Comparison of ENCODE assay signal across 15 cellular contexts in genomic region chr11:88330826-88331428, GRCh38.
"Had no signal": no experiment of that assay in that cellular context is flagged by ENCODE, and none has a peak within 500 bp of the region (broad histone marks: within the 10 kb centered on the region; RNA-seq: fewer than 3 reads in every experiment).

No MANE protein-coding gene starts in this region.

- H3K9me3 Mint-ChIP-seq: endodermal cell; naive thymus-derived CD4-positive, alpha-beta T cell had no signal

- H3K27me3 Mint-ChIP-seq: naive thymus-derived CD4-positive, alpha-beta T cell had no signal

- H3K4me3 ChIP-seq: body of pancreas, lower lobe of right lung had no signal

- H3K9me3 ChIP-seq: body of pancreas, lower lobe of right lung had no signal

- H3K27ac ChIP-seq: body of pancreas, lower lobe of right lung, WERI-Rb-1 had no signal

- ATAC-seq: body of pancreas; lower lobe of right lung; naive thymus-derived CD4-positive, alpha-beta T cell; right cardiac atrium had no signal

- H3K4me3 Mint-ChIP-seq: endodermal cell had no signal

- H3K27me3 ChIP-seq: body of pancreas had no signal

- H3K27ac Mint-ChIP-seq: endodermal cell, progenitor cell of endocrine pancreas had no signal

- DNase-seq: activated CD4-positive, alpha-beta T cell treated with anti-CD3 and anti-CD28 coated beads for 4 hours; activated naive CD4-positive, alpha-beta T cell treated with anti-CD3 and anti-CD28 coated beads, Interleukin-2, amount 50 U/mL, for 16 hours; amniotic stem cell; body of pancreas; cerebellar nuclear complex; dermis blood vessel endothelial cell; endodermal cell; hippocampal formation; lower lobe of right lung; naive thymus-derived CD4-positive, alpha-beta T cell; nucleus accumbens; right cardiac atrium; small intestine; WERI-Rb-1 had no signal

- H3K36me3 ChIP-seq: WERI-Rb-1 had no signal
